In genomic region chr22:37028692-37029674, GRCh38 we compare ENCODE assay signal across 15 cellular contexts. TPM values are rescaled to one million over a fixed set of nuclear protein-coding genes. Genes with fewer than 3 reads are reported as not detected.
DNase-seq lines count a peak whose midpoint lies in the region; ATAC-seq, FAIRE-seq and TF ChIP-seq lines count a peak whose summit lies in the region.
"Had no signal": no experiment of that assay in that cellular context is flagged by ENCODE, and none has a peak within 500 bp of the region (broad histone marks: within the 10 kb centered on the region; RNA-seq: fewer than 3 reads in every experiment).

No MANE protein-coding gene starts in this region.

- TF ChIP-seq RAD21 in IMR-90 (IDR thresholded peaks at IDR 0.05; ENCODE audit: low read length) (no peak), liver (IDR thresholded peaks at IDR 0.05) (no peak)

- no peak overlapping the region for H3K23ac ChIP-seq in IMR-90 (ENCODE audit: low read depth, low read length)

- H3K27ac Mint-ChIP-seq in astrocyte (ENCODE audit: unreplicated experiment) = peak overlapping the region; percentile 34
- H3K27ac Mint-ChIP-seq: B cell; CD8-positive, alpha-beta T cell had no signal

- peak overlapping the region; percentile 37 for H2AK9ac ChIP-seq in IMR-90 (replicated peaks; ENCODE audit: low read depth, low read length, poor library complexity)

- peaks cover 12% of the 10 kb centered on the region for H3K4me1 Mint-ChIP-seq in astrocyte (ENCODE audit: low read depth, unreplicated experiment)
- H3K4me1 Mint-ChIP-seq: B cell had no signal

- BruUV-seq in IMR-90 (replicated peaks; lab: Mats Ljungman, UMichigan) = no TSS peak

- H3K27me3 ChIP-seq in IMR-90 (ENCODE audit: control insufficient read depth, insufficient read depth, low read length) (no peaks in the 10 kb centered on the region), astrocyte (ENCODE audit: insufficient read depth, low read length) (no peaks in the 10 kb centered on the region), liver (ENCODE audit: control insufficient read depth in 4 of 4, insufficient read depth in 4 of 4, low read length in 3 of 4) (no peaks in the 10 kb centered on the region), left lung (no peaks in the 10 kb centered on the region)
- H3K27me3 ChIP-seq: BLaER1 treated with 17β-estradiol and CSF1 and Interleukin-3, amounts not matched to agents 10 nM and 100 nM had no signal

- no peaks in the 10 kb centered on the region for H3K79me2 ChIP-seq in astrocyte (ENCODE audit: insufficient read depth, low read length)

- H2BK5ac ChIP-seq in IMR-90 (ENCODE audit: low read depth, low read length, poor library complexity, severe bottlenecking) = no peak overlapping the region

- no peak overlapping the region for H3K56ac ChIP-seq in IMR-90 (ENCODE audit: extremely low read depth, insufficient read depth, low read length)

- H3K4me2 ChIP-seq in IMR-90 (ENCODE audit: low read depth, low read length) (no peak overlapping the region), astrocyte (ENCODE audit: low read length) (no peak overlapping the region)
- H3K4me2 ChIP-seq: BLaER1 treated with 17β-estradiol and CSF1 and Interleukin-3, amounts not matched to agents 10 nM and 100 nM had no signal

- H4K20me1 ChIP-seq in IMR-90 (ENCODE audit: insufficient read depth, low read length) (peaks cover 16% of the 10 kb centered on the region), astrocyte (ENCODE audit: insufficient read depth, low read length) (peaks cover 31% of the 10 kb centered on the region)

- no peaks in the 10 kb centered on the region for H3K9me3 ChIP-seq in IMR-90 (ENCODE audit: control insufficient read depth, insufficient read depth, low read length)
- no peaks in the 10 kb centered on the region for H3K9me3 ChIP-seq in astrocyte (ENCODE audit: insufficient read depth, low read depth, low read length)
- no peaks in the 10 kb centered on the region for H3K9me3 ChIP-seq in liver (ENCODE audit: control insufficient read depth in 4 of 4, low read length in 3 of 4)
- no peaks in the 10 kb centered on the region for H3K9me3 ChIP-seq in left lung
- H3K9me3 ChIP-seq: BLaER1 treated with 17β-estradiol and CSF1 and Interleukin-3, amounts not matched to agents 10 nM and 100 nM had no signal

- no peak overlapping the region for H4K91ac ChIP-seq in IMR-90 (ENCODE audit: insufficient read depth, low read depth, low read length)

- no peaks in the 10 kb centered on the region; the same call in 1 of the 2 replicates for H3K4me1 ChIP-seq in IMR-90 (ENCODE audit: control insufficient read depth, insufficient read depth, low read length)
- no peaks in the 10 kb centered on the region for H3K4me1 ChIP-seq in astrocyte (ENCODE audit: insufficient read depth, low read length)
- H3K4me1 ChIP-seq in liver (ENCODE audit: control insufficient read depth in 4 of 4, insufficient read depth in 4 of 4, low read length in 3 of 4) = peaks cover 7 to 92% (median 74%) of the 10 kb centered on the region in 4 donors
- peaks cover 4 to 21% of the 10 kb centered on the region in 2 donors for H3K4me1 ChIP-seq in left lung

- WGBS in IMR-90 (ENCODE audit: extremely low coverage in 2 of 2, insufficient read length in 1 of 2), 2 experiments = 94% methylated on average over 16 of the region's 22 CpGs; no CpG with 5 or more reads in 1 of the 2 experiments
- 85% methylated on average over 22 of the region's 22 CpGs for WGBS in liver

- H3K36me3 ChIP-seq in IMR-90 (ENCODE audit: control insufficient read depth, insufficient read depth, low read length) (peaks cover 44% of the 10 kb centered on the region), astrocyte (ENCODE audit: insufficient read depth, low read length) (peaks cover 7% of the 10 kb centered on the region), liver (ENCODE audit: control insufficient read depth in 4 of 4, insufficient read depth in 3 of 4, low read depth in 1 of 4, low read length in 3 of 4) (peaks cover 5 to 23% (median 14%) of the 10 kb centered on the region in 4 donors), left lung (peaks cover 0 to 63% of the 10 kb centered on the region in 2 donors)

- peaks cover 10% of the 10 kb centered on the region for H3K36me3 Mint-ChIP-seq in astrocyte (ENCODE audit: low read depth, unreplicated experiment)
- H3K36me3 Mint-ChIP-seq: CD8-positive, alpha-beta T cell had no signal

- H3K14ac ChIP-seq in IMR-90 (replicated peaks; ENCODE audit: low read depth, low read length) = no peak overlapping the region

- H2AK5ac ChIP-seq in IMR-90 (ENCODE audit: low read depth, low read length) = no peak overlapping the region

- H3K27me3 Mint-ChIP-seq in astrocyte (ENCODE audit: low read depth, unreplicated experiment) = no peaks in the 10 kb centered on the region
- H3K27me3 Mint-ChIP-seq: B cell had no signal

- H3K4ac ChIP-seq in IMR-90 (ENCODE audit: low read depth, low read length) = no peak overlapping the region

- H3K4me3 ChIP-seq in IMR-90 (ENCODE audit: insufficient read depth, low read depth, low read length) (no peak overlapping the region), astrocyte (ENCODE audit: insufficient read depth, low read depth, low read length) (no peak overlapping the region), liver (ENCODE audit: low read depth in 1 of 3, low read length in 3 of 3) (no peak overlapping the region), left lung (no peak overlapping the region)
- H3K4me3 ChIP-seq: BLaER1 treated with 17β-estradiol and CSF1 and Interleukin-3, amounts not matched to agents 10 nM and 100 nM had no signal

- POLR2A ChIA-PET in IMR-90 (lab: Charles Lee; ENCODE audit: unreplicated experiment) = no interaction called here

- in situ Hi-C loops in IMR-90 (cut with MboI; ENCODE audit: low sequenced_read_pairs) = no loop called here

- no peak for TF ChIP-seq POLR2A in IMR-90 (IDR thresholded peaks at IDR 0.05; ENCODE audit: low read depth, low read length)

- TF ChIP-seq CTCF in IMR-90 (conservative IDR thresholded peaks at IDR 0.05; ENCODE audit: low read depth, low read length) = no peak
- TF ChIP-seq CTCF in astrocyte (IDR thresholded peaks at IDR 0.05; ENCODE audit: insufficient read depth, low read depth, low read length) = no peak
- no peak for TF ChIP-seq CTCF in liver (IDR thresholded peaks at IDR 0.05; ENCODE audit: low read depth, low read length, missing input control)
- no peak for TF ChIP-seq CTCF in left lung (IDR thresholded peaks at IDR 0.05)

- CTCF ChIA-PET in IMR-90 (lab: Yijun Ruan, JAX) = no interaction called here

- H3K9ac ChIP-seq in IMR-90 (ENCODE audit: low read depth, low read length) (no peak overlapping the region), astrocyte (ENCODE audit: low read length) (no peak overlapping the region), liver (ENCODE audit: low read depth in 1 of 2, low read length in 2 of 2) (no peak overlapping the region)

- H2BK20ac ChIP-seq in IMR-90 (ENCODE audit: low read depth, low read length) = no peak overlapping the region

- no peak for FAIRE-seq in astrocyte (lab: Jason Lieb, UNC)
- FAIRE-seq: GM19239, H1 had no signal

- no peak overlapping the region for H4K8ac ChIP-seq in IMR-90 (ENCODE audit: low read depth in 2 of 2, low read length in 2 of 2)

- H2BK120ac ChIP-seq in IMR-90 (ENCODE audit: low read depth, low read length) = no peak overlapping the region

- dilution Hi-C loops in IMR-90 (cut with HindIII; ENCODE audit: low sequenced_read_pairs, unreplicated experiment) = no loop called here

- H4K5ac ChIP-seq in IMR-90 (ENCODE audit: low read depth, low read length) = no peak overlapping the region

- no peak overlapping the region for H3K4me3 Mint-ChIP-seq in astrocyte (ENCODE audit: unreplicated experiment)
- H3K4me3 Mint-ChIP-seq: B cell; CD8-positive, alpha-beta T cell; H9 had no signal

- no peak overlapping the region for H2AFZ ChIP-seq in IMR-90 (replicated peaks; ENCODE audit: low read length, poor library complexity)
- no peak overlapping the region for H2AFZ ChIP-seq in astrocyte (ENCODE audit: low read depth, low read length)

- intact Hi-C loops in IMR-90 (cut with micrococcal nuclease) (no loop called here), left lung (cut with DNase I) (no loop called here)

- no peak overlapping the region for H2BK15ac ChIP-seq in IMR-90 (ENCODE audit: low read depth, low read length)

- H3K9me1 ChIP-seq in IMR-90 (ENCODE audit: insufficient read depth, low read length) = peaks cover 10% of the 10 kb centered on the region; the same call in 1 of the 2 replicates

- peaks cover 0 to 17% of the 10 kb centered on the region in 2 experiments; a peak in 3 of 4 replicates for H3K79me1 ChIP-seq in IMR-90 (ENCODE audit: low read depth in 1 of 2, low read length in 2 of 2)

- H3K27ac ChIP-seq in IMR-90 (ENCODE audit: insufficient read depth, low read length) (no peak overlapping the region), astrocyte (ENCODE audit: low read depth, low read length) (no peak overlapping the region), liver (ENCODE audit: low read depth in 1 of 2, low read length in 2 of 2) (peak overlapping the region; percentile 4 to 48), left lung (no peak overlapping the region)
- H3K27ac ChIP-seq: BLaER1 treated with 17β-estradiol and CSF1 and Interleukin-3, amounts not matched to agents 10 nM and 100 nM had no signal

- DNase-seq in IMR-90 (no peak), astrocyte (ENCODE audit: low read depth) (no peak), left lung (no peak)
- no peak for DNase-seq in stimulated activated CD4-positive, alpha-beta T cell treated with anti-CD3 and anti-CD28 coated beads, Interleukin-2, amount 100 ng/mL, for 48 hours
- DNase-seq in stimulated activated naive CD4-positive, alpha-beta T cell treated with Interleukin-2 at 50 U/mL for 16 hours (lab: John Stamatoyannopoulos, UW) = no peak
- DNase-seq: Calu3; CD8-positive, alpha-beta T cell; DMS79 treated with DMSO at 0.1 percent for 48 hours; GF-D8; H9 had no signal

- ATAC-seq in IMR-90 (ENCODE audit: low read depth) (no peak), left lung (no peak)
- ATAC-seq: CD8-positive, alpha-beta T cell had no signal

- no peaks in the 10 kb centered on the region for H3K9me3 Mint-ChIP-seq in astrocyte (ENCODE audit: unreplicated experiment)
- H3K9me3 Mint-ChIP-seq: CD8-positive, alpha-beta T cell; H9 had no signal

- no peak overlapping the region for H3K18ac ChIP-seq in IMR-90 (ENCODE audit: low read depth, low read length)

RNA-seq across cellular contexts. Expression of gene MPST, which starts 9.4 kb away (rescaled TPM):
- total RNA-seq in IMR-90 (2012; rRNA removed) = 19.2 and 22.5 TPM in 2 replicates
- 43.0 and 60.2 TPM in 2 replicates for polyA plus RNA-seq in IMR-90 (2012; rRNA removed)
- polyA plus RNA-seq in IMR-90 (2012; cell fraction: cytosol; rRNA removed) = 54.5 and 93.1 TPM in 2 replicates
- polyA plus RNA-seq in IMR-90 (2012; cell fraction: nucleus; rRNA removed; ENCODE audit: low replicate concordance) = 48.0 and 88.6 TPM in 2 replicates
- total RNA-seq in astrocyte = 65.2 and 67.8 TPM in 2 replicates
- total RNA-seq in liver = 100 to 1,000 TPM; 124 to 149 TPM
- polyA plus RNA-seq in liver = 100 to 1,000 TPM; 249 to 277 TPM
- 10 to 100 TPM; 56.2 to 63.1 TPM for total RNA-seq in left lung

RNA-seq across cellular contexts. Expression of gene TST, which starts 9.7 kb away (rescaled TPM):
- total RNA-seq in IMR-90 (2012; rRNA removed) = 26.9 and 31.7 TPM in 2 replicates
- polyA plus RNA-seq in IMR-90 (2012; rRNA removed) = 37.7 and 44.0 TPM in 2 replicates
- 54.2 and 60.4 TPM in 2 replicates for polyA plus RNA-seq in IMR-90 (2012; cell fraction: cytosol; rRNA removed)
- polyA plus RNA-seq in IMR-90 (2012; cell fraction: nucleus; rRNA removed; ENCODE audit: low replicate concordance) = 17.1 and 33.6 TPM in 2 replicates
- 32.2 and 36.3 TPM in 2 replicates for total RNA-seq in astrocyte
- total RNA-seq in liver = 100 to 1,000 TPM; 186 to 212 TPM
- 100 to 1,000 TPM; 373 to 404 TPM for polyA plus RNA-seq in liver
- 10 to 100 TPM; 37.7 to 52.0 TPM for total RNA-seq in left lung
- total RNA-seq: CD8-positive, alpha-beta T cell had no signal

RNA-seq across cellular contexts. Expression of gene KCTD17, which starts 22.6 kb away (rescaled TPM):
- total RNA-seq in IMR-90 (2012; rRNA removed) = 28.3 and 29.2 TPM in 2 replicates
- 37.3 and 37.8 TPM in 2 replicates for polyA plus RNA-seq in IMR-90 (2012; rRNA removed)
- 26.9 and 44.6 TPM in 2 replicates for polyA plus RNA-seq in IMR-90 (2012; cell fraction: cytosol; rRNA removed)
- 48.0 and 87.9 TPM in 2 replicates for polyA plus RNA-seq in IMR-90 (2012; cell fraction: nucleus; rRNA removed; ENCODE audit: low replicate concordance)
- 29.0 and 31.3 TPM in 2 replicates for total RNA-seq in astrocyte
- total RNA-seq in liver = 1 to 10 TPM; 3.4 to 4.1 TPM
- polyA plus RNA-seq in liver = 1 to 10 TPM; 2.0 to 5.2 TPM
- 10 to 100 TPM; 20.5 to 22.2 TPM for total RNA-seq in left lung

Comparison
In these comparisons a context has a peak if more than half of its experiments do, and no peak if none do; other contexts are left out.
1. H3K27ac ChIP-seq: peak in liver (2 of 2); none in IMR-90 (single experiment), astrocyte (single experiment) and left lung (0 of 2).